9 cellular contexts compared by ENCODE assay signal in genomic region chr12:69196302-69197288, GRCh38. TPM values are rescaled to one million over a fixed set of nuclear protein-coding genes. Genes with fewer than 3 reads are reported as not detected.
DNase-seq lines count a peak whose midpoint lies in the region; ATAC-seq and TF ChIP-seq lines count a peak whose summit lies in the region.
"Had no signal": no experiment of that assay in that cellular context is flagged by ENCODE, and none has a peak within 500 bp of the region (broad histone marks: within the 10 kb centered on the region; RNA-seq: fewer than 3 reads in every experiment).

No MANE protein-coding gene starts in this region.

- no peak for ATAC-seq in HG02623 (IDR thresholded peaks at IDR 0.05; ENCODE audit: unreplicated experiment)
- ATAC-seq: heart right ventricle had no signal

- H3K9me2 ChIP-seq in hepatocyte (replicated peaks; ENCODE audit: insufficient read depth): no peaks in the 10 kb centered on the region

- WGBS in hepatocyte (ENCODE audit: low lambda C conversion rate, missing lambda C conversion rate): 88% methylated on average over 4 of the region's 4 CpGs
- WGBS in stomach, 5 donors: 64 to 73% (median 66%) methylated on average over 4 of the region's 4 CpGs

- no peak overlapping the region for H3K27ac Mint-ChIP-seq in activated naive CD4-positive, alpha-beta T cell treated with anti-CD3 and anti-CD28 coated beads for 36 hours

- no peak overlapping the region for H3K4me2 ChIP-seq in hepatocyte

- H3K4me1 ChIP-seq in hepatocyte (ENCODE audit: insufficient read depth) (no peaks in the 10 kb centered on the region), stomach (no peaks in the 10 kb centered on the region)
- H3K4me1 ChIP-seq: heart right ventricle had no signal

- no peak for DNase-seq in AG04450 (ENCODE audit: low read depth, low spot score)
- no peak for DNase-seq in GM13977 (ENCODE audit: low spot score)
- DNase-seq in RPMI8226: peak; percentile 10
- DNase-seq in hepatocyte (ENCODE audit: low spot score): no peak
- no peak for DNase-seq in stimulated activated naive CD4-positive, alpha-beta T cell treated with Interleukin-2 at 50 U/mL for 16 hours (lab: John Stamatoyannopoulos, UW)
- DNase-seq in activated naive CD4-positive, alpha-beta T cell treated with anti-CD3 and anti-CD28 coated beads for 36 hours: no peak
- no peak for DNase-seq in stomach
- DNase-seq: heart right ventricle had no signal

- in situ Hi-C loops in GM13977 (cut with MboI; ENCODE audit: low pct_unique_long_range_greater_than_20kb, low sequenced_read_pairs, unreplicated experiment): loop anchor here (25.0 kb wide), 1 partner anchor 109 kb away; no protein-coding TSS in a partner anchor

- H3K4me3 Mint-ChIP-seq in activated naive CD4-positive, alpha-beta T cell treated with anti-CD3 and anti-CD28 coated beads for 36 hours: no peak overlapping the region

- intact Hi-C loops in activated naive CD4-positive, alpha-beta T cell treated with anti-CD3 and anti-CD28 coated beads for 36 hours (cut with micrococcal nuclease): no loop called here
- intact Hi-C loops in stomach (cut with DNase I; ENCODE audit: low total_unique reads): no loop called here

- no peaks in the 10 kb centered on the region for H3K79me2 ChIP-seq in hepatocyte

- TF ChIP-seq POLR2A in stomach (IDR thresholded peaks at IDR 0.05): no peak

- POLR2A ChIA-PET in AG04450 (lab: Yijun Ruan, JAX): no interaction called here

- H3K27me3 ChIP-seq in AG04450 (ENCODE audit: control insufficient read depth, insufficient read depth, low read length) (no peaks in the 10 kb centered on the region), hepatocyte (no peaks in the 10 kb centered on the region), stomach (no peaks in the 10 kb centered on the region)
- H3K27me3 ChIP-seq: heart right ventricle had no signal

- H3K9me3 Mint-ChIP-seq in activated naive CD4-positive, alpha-beta T cell treated with anti-CD3 and anti-CD28 coated beads for 36 hours: peaks cover 41% of the 10 kb centered on the region

- H3K27me3 Mint-ChIP-seq in activated naive CD4-positive, alpha-beta T cell treated with anti-CD3 and anti-CD28 coated beads for 36 hours (ENCODE audit: low read depth): no peaks in the 10 kb centered on the region

- TF ChIP-seq EP300 in stomach (IDR thresholded peaks at IDR 0.05): no peak

- H4K20me1 ChIP-seq in hepatocyte (ENCODE audit: insufficient read depth, poor library complexity, severe bottlenecking): no peaks in the 10 kb centered on the region

- H3K9me3 ChIP-seq in AG04450 (ENCODE audit: control insufficient read depth, insufficient read depth, low read length) (peaks cover 3% of the 10 kb centered on the region; the same call in 1 of the 2 replicates), hepatocyte (ENCODE audit: low read depth) (peaks cover 7% of the 10 kb centered on the region), stomach (peaks cover 20 to 49% (median 42%) of the 10 kb centered on the region in 4 donors)

- no peak overlapping the region for H2AFZ ChIP-seq in hepatocyte

- peaks cover 6% of the 10 kb centered on the region for H3K36me3 Mint-ChIP-seq in activated naive CD4-positive, alpha-beta T cell treated with anti-CD3 and anti-CD28 coated beads for 36 hours (ENCODE audit: low read depth)

- H3K27ac ChIP-seq in AG04450 (ENCODE audit: low read depth, low read length) (no peak overlapping the region), hepatocyte (no peak overlapping the region), stomach (no peak overlapping the region)
- H3K27ac ChIP-seq: heart right ventricle had no signal

- H3K4me1 Mint-ChIP-seq in activated naive CD4-positive, alpha-beta T cell treated with anti-CD3 and anti-CD28 coated beads for 36 hours (ENCODE audit: low read depth): no peaks in the 10 kb centered on the region

- TF ChIP-seq CTCF in AG04450 (IDR thresholded peaks at IDR 0.05; ENCODE audit: low read depth, low read length) (peak; percentile 46), GM13977 (IDR thresholded peaks at IDR 0.05; ENCODE audit: extremely low read depth, insufficient read depth, missing control alignments) (peak; percentile 30), hepatocyte (IDR thresholded peaks at IDR 0.05; ENCODE audit: poor library complexity) (peak; percentile 17), stomach (IDR thresholded peaks at IDR 0.05) (no peak)

- CTCF ChIA-PET in AG04450 (lab: Charles Lee): interaction anchor here (0.6 to 1.9 kb wide), 2 partner anchors 21 to 42 kb away, joined by 4 to 7 read pairs; no protein-coding TSS in a partner anchor
- CTCF ChIA-PET in activated naive CD4-positive, alpha-beta T cell treated with anti-CD3 and anti-CD28 coated beads for 36 hours (lab: Charles Lee): interaction anchor here (0.9 kb wide), 1 partner anchor 41 kb away, joined by 3 read pairs; no protein-coding TSS in a partner anchor

- H3K4me3 ChIP-seq in AG04450 (ENCODE audit: low read depth, low read length) (no peak overlapping the region), hepatocyte (no peak overlapping the region), stomach (no peak overlapping the region)
- H3K4me3 ChIP-seq: heart right ventricle had no signal

- no peaks in the 10 kb centered on the region for H3K36me3 ChIP-seq in hepatocyte (replicated peaks; ENCODE audit: insufficient read depth, low read depth)
- no peaks in the 10 kb centered on the region for H3K36me3 ChIP-seq in stomach
- H3K36me3 ChIP-seq: heart right ventricle had no signal

RNA-seq across cellular contexts. Expression of gene CPSF6, which starts 42.8 kb away (rescaled TPM):
- 42.8 and 49.5 TPM in 2 replicates for polyA plus RNA-seq in AG04450 (2011; rRNA removed)
- polyA minus RNA-seq in AG04450 (2011; rRNA and poly(A)+ RNA removed): 49.8 and 50.8 TPM in 2 replicates
- total RNA-seq in hepatocyte: 37.4 and 40.1 TPM in 2 replicates
- polyA plus RNA-seq in hepatocyte: 44.5 and 48.3 TPM in 2 replicates
- 10 to 100 TPM; 73.7 to 75.7 TPM for total RNA-seq in activated naive CD4-positive, alpha-beta T cell treated with anti-CD3 and anti-CD28 coated beads for 36 hours
- 100 to 1,000 TPM in 1 of 5 donors, 10 to 100 TPM in 4; 40.6 to 113 (median 53.7) TPM for total RNA-seq in stomach
- 10 to 100 TPM; 14.9 to 19.2 (median 16.4) TPM for polyA plus RNA-seq in stomach

Comparison
In these comparisons a context has a peak if more than half of its experiments do, and no peak if none do; other contexts are left out.
1. CTCF ChIP-seq: peak in AG04450 (single experiment), GM13977 (single experiment) and hepatocyte (single experiment); none in stomach (0 of 7).